27 cellular contexts compared by ENCODE assay signal in the genomic region with DNA sequence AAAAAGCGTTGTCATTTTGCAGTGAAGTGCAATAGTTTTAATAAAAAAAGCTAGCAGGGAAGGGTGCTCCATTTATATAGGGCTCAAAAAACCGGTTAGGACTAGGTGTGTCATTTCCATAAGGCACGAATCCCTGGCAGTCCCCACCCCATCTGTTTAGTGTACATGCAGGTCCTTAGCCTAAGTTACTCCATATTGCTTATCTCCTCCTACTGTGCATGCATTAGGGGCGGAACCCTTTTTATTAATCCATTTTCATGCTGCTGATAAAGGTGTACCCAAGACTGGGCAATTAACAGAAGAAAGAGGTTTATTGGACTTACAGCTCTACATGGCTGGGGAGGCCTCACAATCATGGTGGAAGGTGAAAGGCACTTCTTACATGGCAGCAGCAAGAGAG.
A peak's percentile ranks its signal among the peaks of the same experiment; 100 is the strongest.
DNase-seq lines count a peak whose midpoint lies in the region; ATAC-seq, FAIRE-seq and TF ChIP-seq lines count a peak whose summit lies in the region.
"Had no signal": no experiment of that assay in that cellular context is flagged by ENCODE, and none has a peak within 500 bp of the region (broad histone marks: within the 10 kb centered on the region; RNA-seq: fewer than 3 reads in every experiment).

No MANE protein-coding gene starts in this region.

- intact Hi-C loops in Panc1 (cut with micrococcal nuclease; ENCODE audit: unreplicated experiment) = no loop called here
- intact Hi-C loops in GM12878 (cut with micrococcal nuclease; ENCODE audit: unreplicated experiment) = no loop called here
- intact Hi-C loops in activated CD4-positive, alpha-beta T cell treated with anti-CD3 and anti-CD28 coated beads for 36 hours (cut with DNase I, micrococcal nuclease) = no loop called here
- intact Hi-C loops in A673 (cut with micrococcal nuclease; ENCODE audit: unreplicated experiment) = no loop called here

- FAIRE-seq in GM12878 (lab: Jason Lieb, UNC) = no peak
- FAIRE-seq: A549, GM12891, GM19239 had no signal

- ATAC-seq in Panc1 = no peak
- ATAC-seq in GM12878 = no peak
- no peak for ATAC-seq in GM19324 (IDR thresholded peaks at IDR 0.05; ENCODE audit: low FRiP score, unreplicated experiment)
- ATAC-seq in activated CD4-positive, alpha-beta T cell treated with anti-CD3 and anti-CD28 coated beads for 36 hours = no peak
- ATAC-seq: A549 had no signal

- no peak overlapping the region for H3K9ac ChIP-seq in GM12878 (ENCODE audit: control insufficient read depth, insufficient read depth, low read length)
- H3K9ac ChIP-seq in endodermal cell (ENCODE audit: extremely low read depth, low read length, poor library complexity, severe bottlenecking) = no peak overlapping the region
- H3K9ac ChIP-seq: BLaER1 had no signal

- H3K4me1 Mint-ChIP-seq in endodermal cell = peaks cover 36% of the 10 kb centered on the region
- H3K4me1 Mint-ChIP-seq in nephron = peaks cover 17% of the 10 kb centered on the region
- no peaks in the 10 kb centered on the region for H3K4me1 Mint-ChIP-seq in activated CD4-positive, alpha-beta T cell treated with anti-CD3 and anti-CD28 coated beads for 36 hours
- H3K4me1 Mint-ChIP-seq: CD4-positive, alpha-beta memory T cell; CD8-positive, alpha-beta memory T cell had no signal

- H3K4me3 ChIP-seq in Panc1 (ENCODE audit: low read depth in 2 of 2, low read length in 2 of 2) = no peak overlapping the region
- H3K4me3 ChIP-seq in GM12878 = no peak overlapping the region
- peak overlapping the region; percentile 23 for H3K4me3 ChIP-seq in endodermal cell (ENCODE audit: low read length)
- no peak overlapping the region for H3K4me3 ChIP-seq in A673 (ENCODE audit: low read depth, low read length, poor library complexity, severe bottlenecking)
- H3K4me3 ChIP-seq: A549, BLaER1 had no signal

- no peaks in the 10 kb centered on the region for H3K79me2 ChIP-seq in GM12878 (ENCODE audit: control insufficient read depth, insufficient read depth, low read length)

- POLR2A ChIA-PET in Panc1 (lab: Charles Lee) = no interaction called here
- POLR2A ChIA-PET in GM12878 (lab: Charles Lee) = no interaction called here
- POLR2A ChIA-PET in activated CD4-positive, alpha-beta T cell treated with anti-CD3 and anti-CD28 coated beads for 36 hours (lab: Charles Lee) = no interaction called here
- POLR2A ChIA-PET in A673 (lab: Charles Lee; ENCODE audit: low non-redundant PET) = no interaction called here

- no peaks in the 10 kb centered on the region for H3K36me3 ChIP-seq in Panc1 (ENCODE audit: control insufficient read depth, insufficient read depth, low read length)
- H3K36me3 ChIP-seq in GM12878 (ENCODE audit: control insufficient read depth in 2 of 2, insufficient read depth in 2 of 2, low read length in 1 of 2) = no peaks in the 10 kb centered on the region
- H3K36me3 ChIP-seq in endodermal cell (ENCODE audit: control insufficient read depth, insufficient read depth, low read length) = no peaks in the 10 kb centered on the region
- no peaks in the 10 kb centered on the region for H3K36me3 ChIP-seq in A673 (ENCODE audit: insufficient read depth, low read length, poor library complexity, severe bottlenecking)
- H3K36me3 ChIP-seq: BE2C, BLaER1 had no signal

- H3K27me3 Mint-ChIP-seq in endodermal cell (ENCODE audit: insufficient read depth) = no peaks in the 10 kb centered on the region
- H3K27me3 Mint-ChIP-seq in nephron (ENCODE audit: low read depth) = no peaks in the 10 kb centered on the region
- no peaks in the 10 kb centered on the region for H3K27me3 Mint-ChIP-seq in activated CD4-positive, alpha-beta T cell treated with anti-CD3 and anti-CD28 coated beads for 36 hours
- H3K27me3 Mint-ChIP-seq: CD8-positive, alpha-beta memory T cell had no signal

- no peak for TF ChIP-seq EP300 in GM12878 (IDR thresholded peaks at IDR 0.05; ENCODE audit: borderline replicate concordance in 1 of 2, control insufficient read depth in 1 of 2, low read depth in 2 of 2, low read length in 2 of 2)

- H3K9me3 Mint-ChIP-seq in endodermal cell (peaks cover 3% of the 10 kb centered on the region), nephron (no peaks in the 10 kb centered on the region)
- H3K9me3 Mint-ChIP-seq in activated CD4-positive, alpha-beta T cell treated with anti-CD3 and anti-CD28 coated beads for 36 hours (ENCODE audit: low read depth) = no peaks in the 10 kb centered on the region

- no peak overlapping the region for H3K4me2 ChIP-seq in GM12878 (ENCODE audit: control insufficient read depth, insufficient read depth)
- H3K4me2 ChIP-seq: A549, BLaER1 had no signal

- no peak overlapping the region for H3K27ac Mint-ChIP-seq in endodermal cell
- H3K27ac Mint-ChIP-seq in nephron = peak overlapping the region; percentile 41 to 93 (median 81)
- H3K27ac Mint-ChIP-seq in activated CD4-positive, alpha-beta T cell treated with anti-CD3 and anti-CD28 coated beads for 36 hours = no peak overlapping the region
- H3K27ac Mint-ChIP-seq: CD14-positive monocyte; CD4-positive, alpha-beta memory T cell; CD4-positive, CD25-positive, alpha-beta regulatory T cell; CD8-positive, alpha-beta memory T cell had no signal

- SMC1A ChIA-PET in GM12878 (lab: Charles Lee; ENCODE audit: uncharacterized antibody, unreplicated experiment) = interaction anchor here (0.6 kb wide), 1 partner anchor 80 kb away, joined by 3 read pairs; no protein-coding TSS in a partner anchor

- peak overlapping the region; percentile 67; the same call in 1 of the 2 replicates for H3K27ac ChIP-seq in Panc1 (ENCODE audit: low read length)
- H3K27ac ChIP-seq in GM12878 (ENCODE audit: control insufficient read depth, insufficient read depth) = no peak overlapping the region
- no peak overlapping the region for H3K27ac ChIP-seq in endodermal cell (ENCODE audit: low read depth, low read length)
- no peak overlapping the region for H3K27ac ChIP-seq in A673 (ENCODE audit: low read depth, low read length, poor library complexity, severe bottlenecking)
- H3K27ac ChIP-seq: 22Rv1, A549, BLaER1 had no signal

- DNase-seq in Panc1 (ENCODE audit: low read depth, low spot score) (no peak), GM12878 (ENCODE audit: low read depth, low spot score) (no peak), endodermal cell (no peak), A673 (ENCODE audit: low spot score) (no peak)
- DNase-seq in activated CD4-positive, alpha-beta T cell treated with anti-CD3 and anti-CD28 coated beads for 36 hours = no peak
- DNase-seq: ACHN; BE2C; C1 segment of cervical spinal cord; CD4-positive, alpha-beta memory T cell; CD4-positive, CD25-positive, alpha-beta regulatory T cell; CD8-positive, alpha-beta memory T cell; COR-L47; DMS 273 treated with DMSO at 0.1 percent for 48 hours; DMS153; DMS53; DMS79; DND-41; EL; GDM1 had no signal

- no peak overlapping the region for H2AFZ ChIP-seq in GM12878 (ENCODE audit: control insufficient read depth, low read depth, low read length)

- no peak for TF ChIP-seq POLR2A in GM12878 (IDR thresholded peaks at IDR 0.05; ENCODE audit: low read depth, low read length)

- in situ Hi-C loops in Panc1 (cut with HindIII; ENCODE audit: low pct_unique_long_range_greater_than_20kb, low sequenced_read_pairs) = no loop called here
- in situ Hi-C loops in GM12878 (cut with MboI) = no loop called here

- CTCF ChIA-PET in Panc1 (lab: Charles Lee) (no interaction called here), GM12878 (lab: Yijun Ruan, JAX) (interaction anchor here (1.1 to 1.2 kb wide), 2 partner anchors 22 to 34 kb away, joined by 3 read pairs; no protein-coding TSS in a partner anchor), A673 (lab: Charles Lee) (no interaction called here)
- CTCF ChIA-PET in activated CD4-positive, alpha-beta T cell treated with anti-CD3 and anti-CD28 coated beads for 36 hours (lab: Charles Lee) = no interaction called here

- H3K9me3 ChIP-seq in Panc1 (ENCODE audit: control insufficient read depth, insufficient read depth, low read depth, low read length) (no peaks in the 10 kb centered on the region), GM12878 (replicated peaks; ENCODE audit: control insufficient read depth, insufficient read depth, low read length) (no peaks in the 10 kb centered on the region), endodermal cell (ENCODE audit: control insufficient read depth, low read length) (no peaks in the 10 kb centered on the region), A673 (ENCODE audit: low read depth, low read length, poor library complexity, severe bottlenecking) (no peaks in the 10 kb centered on the region)
- H3K9me3 ChIP-seq: A549, BE2C, BLaER1 had no signal

- H3K27me3 ChIP-seq in Panc1 (ENCODE audit: control insufficient read depth, insufficient read depth, low read length) = no peaks in the 10 kb centered on the region
- H3K27me3 ChIP-seq in GM12878 (replicated peaks in 1 of 2; ENCODE audit: control insufficient read depth in 2 of 2, insufficient read depth in 2 of 2, low read length in 1 of 2) = no peaks in the 10 kb centered on the region
- H3K27me3 ChIP-seq in endodermal cell (ENCODE audit: control insufficient read depth, insufficient read depth, low read length, poor library complexity, severe bottlenecking) = no peaks in the 10 kb centered on the region
- no peaks in the 10 kb centered on the region for H3K27me3 ChIP-seq in A673 (replicated peaks; ENCODE audit: insufficient read depth, low read depth, low read length, poor library complexity)
- H3K27me3 ChIP-seq: BE2C, BLaER1 had no signal

- no TSS peak for BruUV-seq in Panc1 (replicated peaks; lab: Mats Ljungman, UMichigan)
- BruUV-seq in GM12878 (replicated peaks; lab: Mats Ljungman, UMichigan) = no TSS peak
- no TSS peak for BruUV-seq in A673 (replicated peaks; lab: Mats Ljungman, UMichigan)

- H3K4me1 ChIP-seq in Panc1 (ENCODE audit: control insufficient read depth, insufficient read depth, low read length) = peaks cover 18% of the 10 kb centered on the region
- H3K4me1 ChIP-seq in GM12878 (ENCODE audit: control insufficient read depth, insufficient read depth, low read length) = no peaks in the 10 kb centered on the region
- H3K4me1 ChIP-seq in endodermal cell (ENCODE audit: control insufficient read depth, insufficient read depth, low read length) = no peaks in the 10 kb centered on the region
- H3K4me1 ChIP-seq in A673 (ENCODE audit: insufficient read depth, low read length, poor library complexity, severe bottlenecking) = peaks cover 12% of the 10 kb centered on the region
- H3K4me1 ChIP-seq: A549, BE2C, BLaER1 had no signal

- no peaks in the 10 kb centered on the region for H4K20me1 ChIP-seq in GM12878 (ENCODE audit: control insufficient read depth, insufficient read depth)
- H4K20me1 ChIP-seq: BLaER1 had no signal

- TF ChIP-seq RAD21 in GM12878 (IDR thresholded peaks at IDR 0.05; ENCODE audit: insufficient read depth, low read depth, low read length) = no peak

- RAD21 ChIA-PET in GM12878 (lab: Charles Lee; ENCODE audit: unreplicated experiment) = interaction anchor here (1.0 to 1.8 kb wide), 2 partner anchors 14 to 15 kb away, joined by 3 to 5 read pairs; no protein-coding TSS in a partner anchor

- H3K4me3 Mint-ChIP-seq in endodermal cell (no peak overlapping the region), nephron (no peak overlapping the region)
- H3K4me3 Mint-ChIP-seq in activated CD4-positive, alpha-beta T cell treated with anti-CD3 and anti-CD28 coated beads for 36 hours = no peak overlapping the region
- H3K4me3 Mint-ChIP-seq: CD14-positive monocyte; CD4-positive, alpha-beta memory T cell; CD4-positive, CD25-positive, alpha-beta regulatory T cell; CD8-positive, alpha-beta memory T cell had no signal

- TF ChIP-seq CTCF in Panc1 (IDR thresholded peaks at IDR 0.05) (no peak), GM12878 (IDR thresholded peaks at IDR 0.05 in 2 of 3, conservative IDR thresholded peaks at IDR 0.05 in 1 of 3; ENCODE audit: control insufficient read depth in 2 of 3, extremely low read depth in 1 of 3, insufficient read depth in 1 of 3, low read depth in 3 of 3, low read length in 3 of 3) (no peak), endodermal cell (conservative IDR thresholded peaks at IDR 0.05) (no peak), nephron (IDR thresholded peaks at IDR 0.05; ENCODE audit: unreplicated experiment in 3 of 3) (no peak), A673 (conservative IDR thresholded peaks at IDR 0.05; ENCODE audit: low read depth, low read length) (no peak)

- H3K36me3 Mint-ChIP-seq in endodermal cell (ENCODE audit: low read depth) (no peaks in the 10 kb centered on the region), nephron (ENCODE audit: low read depth) (no peaks in the 10 kb centered on the region)
- H3K36me3 Mint-ChIP-seq in activated CD4-positive, alpha-beta T cell treated with anti-CD3 and anti-CD28 coated beads for 36 hours (ENCODE audit: low read depth) = no peaks in the 10 kb centered on the region
- H3K36me3 Mint-ChIP-seq: CD4-positive, alpha-beta memory T cell; CD4-positive, CD25-positive, alpha-beta regulatory T cell; CD8-positive, alpha-beta memory T cell had no signal

- WGBS in GM12878 (ENCODE audit: insufficient coverage, insufficient replicate concordance, low lambda C conversion rate, missing lambda C conversion rate) = 6% methylated on average over 4 of the region's 4 CpGs
- WGBS in endodermal cell (ENCODE audit: insufficient coverage in 1 of 2, insufficient read length in 1 of 2), 2 experiments = 94 to 97% methylated on average over 4 of the region's 4 CpGs

Comparison
In these comparisons a context has a peak if more than half of its experiments do, and no peak if none do; other contexts are left out.
1. H3K27ac Mint-ChIP-seq: peak in nephron (3 of 3); none in endodermal cell (single experiment) and activated CD4-positive, alpha-beta T cell treated with anti-CD3 and anti-CD28 coated beads for 36 hours (single experiment).